Comparison of ENCODE assay signal across 8 cellular contexts in the genomic region with DNA sequence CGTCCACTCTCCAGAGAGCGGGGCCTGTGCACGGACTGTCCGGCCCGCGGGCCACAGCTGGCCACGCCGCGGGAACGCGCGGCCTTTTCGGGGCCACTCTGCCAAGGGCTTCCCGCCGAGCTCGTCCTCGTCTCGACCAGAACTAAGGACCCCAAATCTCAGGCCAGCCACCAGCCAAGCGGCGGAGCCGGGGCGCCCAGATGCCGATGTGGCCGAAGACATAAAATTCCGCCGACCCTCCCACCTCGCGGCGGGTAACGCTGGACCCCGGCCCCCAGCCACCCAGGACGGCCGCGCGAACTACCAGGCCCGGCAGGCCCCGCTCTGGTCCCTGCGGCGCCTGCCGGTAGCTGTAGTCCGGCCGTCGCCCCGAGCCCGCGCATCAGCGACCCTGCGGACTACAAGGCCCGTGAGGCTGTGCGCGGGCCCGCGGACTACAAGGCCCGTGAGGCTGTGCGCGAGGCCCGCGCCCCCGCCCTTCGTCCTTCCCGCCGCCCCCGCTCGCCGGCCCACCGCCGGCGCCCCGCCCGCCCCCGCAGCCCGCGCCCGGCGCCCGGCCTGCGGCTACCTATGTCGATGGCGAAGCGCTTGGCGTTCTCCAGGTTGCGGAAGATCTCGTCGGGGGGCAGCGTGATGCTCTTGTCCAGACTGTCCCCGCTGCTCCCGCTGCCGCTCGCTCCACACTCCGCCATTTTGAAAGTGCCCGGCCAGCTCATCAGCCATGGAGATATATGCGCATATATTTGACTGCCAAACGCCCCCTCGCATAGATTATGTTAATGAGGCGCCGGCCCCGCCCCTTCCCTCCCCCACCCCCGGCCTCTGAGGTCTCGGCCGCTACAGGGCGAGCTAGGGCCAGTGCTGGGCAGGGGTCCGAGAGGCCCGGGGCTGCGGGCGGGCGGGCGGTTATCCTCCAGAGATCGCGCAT. TPM values are rescaled to one million over a fixed set of nuclear protein-coding genes. Genes with fewer than 3 reads are reported as not detected.
A peak's percentile ranks its signal among the peaks of the same experiment; 100 is the strongest.
DNase-seq lines count a peak whose midpoint lies in the region; ATAC-seq, FAIRE-seq and TF ChIP-seq lines count a peak whose summit lies in the region.

A gene (minus strand): TSS at position 701 of the 928 bp plus-strand sequence. CDS start 9 bp downstream, at position 692.

- intact Hi-C loops in left ventricle myocardium superior (cut with micrococcal nuclease) (no loop called here), uterus (cut with DNase I; ENCODE audit: low total_unique reads) (no loop called here)

- H3K27ac ChIP-seq in uterus = peak within 1 kb of the TSS; percentile 80 to 92

- FAIRE-seq in GM12891 (lab: Jason Lieb, UNC) = peak; percentile 96

- no peaks in the 10 kb centered on the region for H3K36me3 ChIP-seq in uterus

- peaks cover 4% of the 10 kb centered on the region for H3K27me3 Mint-ChIP-seq in T-helper 17 cell

- ATAC-seq in HG02623 (IDR thresholded peaks at IDR 0.05; ENCODE audit: unreplicated experiment) = peak; percentile 78
- ATAC-seq in T-helper 17 cell = peak; percentile 92
- peak; percentile 79 for ATAC-seq in left ventricle myocardium superior

- peak within 1 kb of the TSS; percentile 94 for H3K27ac Mint-ChIP-seq in T-helper 17 cell

- H3K27me3 ChIP-seq in uterus = peaks cover 9 to 14% of the 10 kb centered on the region in 2 donors

- TF ChIP-seq CTCF in uterus (IDR thresholded peaks at IDR 0.05) = peak in 2 of 4 experiments; percentile 29 to 51

- no peaks in the 10 kb centered on the region for H3K36me3 Mint-ChIP-seq in T-helper 17 cell (ENCODE audit: low read depth)

- peaks cover 0 to 33% of the 10 kb centered on the region in 2 donors for H3K4me1 ChIP-seq in uterus

- no peaks in the 10 kb centered on the region for H3K9me3 ChIP-seq in T-helper 17 cell (ENCODE audit: control insufficient read depth, low read length, poor library complexity, severe bottlenecking)
- no peaks in the 10 kb centered on the region for H3K9me3 ChIP-seq in uterus

- TF ChIP-seq POLR2A in GM12891 (IDR thresholded peaks at IDR 0.05; ENCODE audit: low read depth, low read length) = peak; percentile 73
- peak in 1 of 2 donors; percentile 71 for TF ChIP-seq POLR2A in uterus (IDR thresholded peaks at IDR 0.05)

- peaks cover 38% of the 10 kb centered on the region for H3K4me1 Mint-ChIP-seq in T-helper 17 cell

- H3K4me3 Mint-ChIP-seq in T-helper 17 cell = peak within 1 kb of the TSS; percentile 94

- DNase-seq in GM12891 (ENCODE audit: insufficient read length, low spot score) (peak; percentile 97), NCI-H1105 treated with DMSO at 0.1 percent for 48 hours (lab: John Stamatoyannopoulos, UW) (peak; percentile 91), T-helper 17 cell (peak; percentile 83 to 85 (median 85)), amygdala (lab: John Stamatoyannopoulos, UW) (peak in 55 of 56 donors; percentile 59 to 97 (median 91)), left ventricle myocardium superior (peak; percentile 97), pulmonary artery endothelial cell (ENCODE audit: low read depth, low spot score) (peak; percentile 83), uterus (peak; percentile 88 to 93)

- H3K4me3 ChIP-seq in uterus = peak within 1 kb of the TSS; percentile 60 to 73

TF ChIP-seq in GM12891, 5 proteins besides CTCF, POLR2A, EP300 and RAD21:
- TF ChIP-seq POU2F2 (IDR thresholded peaks at IDR 0.05; ENCODE audit: low read depth, low read length) = peak; percentile 94; the same call in 1 of the 2 replicates
- peak; percentile 78 for TF ChIP-seq POLR2AphosphoS5 (IDR thresholded peaks at IDR 0.05; ENCODE audit: low read depth, low read length)
- TF ChIP-seq SPI1 (IDR thresholded peaks at IDR 0.05; ENCODE audit: low read depth, low read length) = no peak
- peak; percentile 90 for TF ChIP-seq TAF1 (IDR thresholded peaks at IDR 0.05; ENCODE audit: low read depth, low read length)
- no peak for TF ChIP-seq PAX5 (IDR thresholded peaks at IDR 0.05; ENCODE audit: insufficient read depth, low read length, severe bottlenecking)

RNA-seq across cellular contexts. Expression of the gene that starts here (rescaled TPM):
- polyA plus RNA-seq in GM12891 (2012; ENCODE audit: low read depth, missing spikeins) = 12.6 TPM
- total RNA-seq in T-helper 17 cell (10 to 100 TPM; 47.9 to 53.5 TPM), left ventricle myocardium superior (50.2 TPM), pulmonary artery endothelial cell (22.4 and 28.4 TPM in 2 replicates), uterus (10 to 100 TPM; 29.2 to 43.9 (median 33.6) TPM)

Comparison
In these comparisons a context has a peak if more than half of its experiments do, and no peak if none do; other contexts are left out.
1. Peak in every context shown above with its lines: DNase-seq, ATAC-seq, H3K4me3 ChIP-seq and H3K27ac ChIP-seq.